Comparison of ENCODE assay signal across 2 cellular contexts in genomic region chr16:67433131-67433719, GRCh38.
TF ChIP-seq lines count a peak whose summit lies in the region.

No MANE protein-coding gene starts in this region.

TF ChIP-seq in GM12891, 5 proteins besides CTCF, POLR2A, EP300 and RAD21:
- TF ChIP-seq TAF1 (IDR thresholded peaks at IDR 0.05; ENCODE audit: low read depth, low read length) (no peak), SPI1 (IDR thresholded peaks at IDR 0.05; ENCODE audit: low read depth, low read length) (no peak), POLR2AphosphoS5 (IDR thresholded peaks at IDR 0.05; ENCODE audit: low read depth, low read length) (no peak), POU2F2 (IDR thresholded peaks at IDR 0.05; ENCODE audit: low read depth, low read length) (no peak), PAX5 (IDR thresholded peaks at IDR 0.05; ENCODE audit: insufficient read depth, low read length, severe bottlenecking) (no peak)
TF ChIP-seq in GM12891: peak in this region for 0.

TF ChIP-seq in GM12878, 131 proteins besides CTCF, POLR2A, EP300 and RAD21:
- TF ChIP-seq TBL1XR1 (IDR thresholded peaks at IDR 0.05; ENCODE audit: low read depth, low read length) (no peak), CHD2 (IDR thresholded peaks at IDR 0.05; ENCODE audit: borderline replicate concordance, low read depth, low read length) (no peak), BHLHE40 (IDR thresholded peaks at IDR 0.05; ENCODE audit: borderline replicate concordance in 1 of 2, low read depth in 2 of 2, low read length in 1 of 2) (peak; percentile 47 to 55; a peak in 3 of 4 replicates), BMI1 (IDR thresholded peaks at IDR 0.05; ENCODE audit: borderline replicate concordance) (no peak)
